Comparison of ENCODE assay signal across 1 cellular context in the genomic region with DNA sequence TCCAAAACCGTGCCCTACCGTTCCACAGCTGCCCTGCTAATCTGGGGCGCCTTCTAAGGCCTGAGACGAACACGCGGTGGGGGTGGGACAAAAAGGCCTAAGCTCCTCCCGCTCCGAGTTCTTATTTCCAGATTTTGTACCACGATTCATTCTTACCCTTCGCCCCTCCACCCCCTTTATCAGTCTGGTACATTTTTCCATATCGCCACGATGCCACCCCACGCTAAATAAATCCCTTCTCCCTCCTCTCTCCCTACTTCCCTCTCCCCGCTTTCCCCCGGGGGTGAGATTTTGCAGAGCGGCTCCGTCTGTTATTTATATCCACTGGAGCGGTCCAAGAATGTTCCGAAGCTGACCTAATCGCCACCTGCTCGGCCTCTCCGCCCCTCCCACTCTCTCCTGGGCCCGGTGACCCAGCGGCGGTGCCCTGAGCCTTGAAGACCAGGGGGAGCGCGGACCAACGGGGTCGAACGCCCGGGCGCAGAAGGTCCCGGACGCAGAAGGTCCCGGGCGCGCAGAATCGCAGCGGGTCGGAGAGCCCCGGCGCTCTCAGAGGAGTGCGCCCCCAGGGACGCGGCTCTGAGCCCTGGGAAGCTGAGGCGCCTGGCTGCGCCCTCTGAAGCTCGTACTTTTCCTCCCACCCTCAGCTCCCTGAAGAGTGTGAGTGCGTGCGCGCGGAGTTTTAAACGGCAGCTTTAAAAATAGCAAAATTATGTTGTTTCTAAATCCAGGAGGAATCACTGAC.
TF ChIP-seq lines count a peak whose summit lies in the region.

No MANE protein-coding gene starts in this region.

TF ChIP-seq in HepG2, 621 proteins besides CTCF, POLR2A, EP300 and RAD21 (continued from another document and continues in another):
- no peak for TF ChIP-seq AHDC1 (CRISPR knock-in tag; IDR thresholded peaks at IDR 0.05; ENCODE audit: borderline replicate concordance)
- no peak for TF ChIP-seq ZNF577 (CRISPR knock-in tag; IDR thresholded peaks at IDR 0.05; ENCODE audit: borderline replicate concordance, low read depth)
- no peak for TF ChIP-seq STAG1 (CRISPR knock-in tag; IDR thresholded peaks at IDR 0.05)
- TF ChIP-seq IRF2 (CRISPR knock-in tag; IDR thresholded peaks at IDR 0.05): no peak
- TF ChIP-seq ZNF800 (CRISPR knock-in tag; IDR thresholded peaks at IDR 0.05): peak; percentile 100
- 0 out of 2 replicates have a peak, but pooled peaks have one; percentile 68 for TF ChIP-seq ZNF589 (CRISPR knock-in tag; conservative IDR thresholded peaks at IDR 0.05)
- TF ChIP-seq ZNF326 (CRISPR knock-in tag; IDR thresholded peaks at IDR 0.05; ENCODE audit: borderline replicate concordance): 0 out of 2 replicates have a peak, but pooled peaks have one; percentile 85
- no peak for TF ChIP-seq CC2D1A (CRISPR knock-in tag; IDR thresholded peaks at IDR 0.05)
- no peak for TF ChIP-seq RBM22 (optimal IDR thresholded peaks at IDR 0.05; ENCODE audit: low read length)
- TF ChIP-seq TRIM24 (CRISPR knock-in tag; IDR thresholded peaks at IDR 0.05): no peak
- no peak for TF ChIP-seq TEAD2 (CRISPR knock-in tag; IDR thresholded peaks at IDR 0.05)
- TF ChIP-seq MAFG (CRISPR knock-in tag; IDR thresholded peaks at IDR 0.05): no peak
- TF ChIP-seq ZNF780A (CRISPR knock-in tag; IDR thresholded peaks at IDR 0.05): no peak
- no peak for TF ChIP-seq LRRFIP1 (CRISPR knock-in tag; conservative IDR thresholded peaks at IDR 0.05)
- no peak for TF ChIP-seq ONECUT2 (CRISPR knock-in tag; IDR thresholded peaks at IDR 0.05)
- TF ChIP-seq ZNF790 (CRISPR knock-in tag; IDR thresholded peaks at IDR 0.05; ENCODE audit: borderline replicate concordance): no peak
- TF ChIP-seq ZNF501 (CRISPR knock-in tag; IDR thresholded peaks at IDR 0.05): peak; percentile 14; the same call in 1 of the 2 replicates
- no peak for TF ChIP-seq ZNF10 (CRISPR knock-in tag; IDR thresholded peaks at IDR 0.05; ENCODE audit: borderline replicate concordance, low read depth)
- TF ChIP-seq MATR3 (CRISPR knock-in tag; IDR thresholded peaks at IDR 0.05): no peak
- no peak for TF ChIP-seq MEIS2 (CRISPR knock-in tag; IDR thresholded peaks at IDR 0.05)
- TF ChIP-seq, protein P1, sequence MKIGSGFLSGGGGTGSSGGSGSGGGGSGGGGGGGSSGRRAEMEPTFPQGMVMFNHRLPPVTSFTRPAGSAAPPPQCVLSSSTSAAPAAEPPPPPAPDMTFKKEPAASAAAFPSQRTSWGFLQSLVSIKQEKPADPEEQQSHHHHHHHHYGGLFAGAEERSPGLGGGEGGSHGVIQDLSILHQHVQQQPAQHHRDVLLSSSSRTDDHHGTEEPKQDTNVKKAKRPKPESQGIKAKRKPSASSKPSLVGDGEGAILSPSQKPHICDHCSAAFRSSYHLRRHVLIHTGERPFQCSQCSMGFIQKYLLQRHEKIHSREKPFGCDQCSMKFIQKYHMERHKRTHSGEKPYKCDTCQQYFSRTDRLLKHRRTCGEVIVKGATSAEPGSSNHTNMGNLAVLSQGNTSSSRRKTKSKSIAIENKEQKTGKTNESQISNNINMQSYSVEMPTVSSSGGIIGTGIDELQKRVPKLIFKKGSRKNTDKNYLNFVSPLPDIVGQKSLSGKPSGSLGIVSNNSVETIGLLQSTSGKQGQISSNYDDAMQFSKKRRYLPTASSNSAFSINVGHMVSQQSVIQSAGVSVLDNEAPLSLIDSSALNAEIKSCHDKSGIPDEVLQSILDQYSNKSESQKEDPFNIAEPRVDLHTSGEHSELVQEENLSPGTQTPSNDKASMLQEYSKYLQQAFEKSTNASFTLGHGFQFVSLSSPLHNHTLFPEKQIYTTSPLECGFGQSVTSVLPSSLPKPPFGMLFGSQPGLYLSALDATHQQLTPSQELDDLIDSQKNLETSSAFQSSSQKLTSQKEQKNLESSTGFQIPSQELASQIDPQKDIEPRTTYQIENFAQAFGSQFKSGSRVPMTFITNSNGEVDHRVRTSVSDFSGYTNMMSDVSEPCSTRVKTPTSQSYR (CRISPR knock-in tag; IDR thresholded peaks at IDR 0.05; ENCODE audit: borderline replicate concordance): no peak
- no peak for TF ChIP-seq GRHL1 (CRISPR knock-in tag; conservative IDR thresholded peaks at IDR 0.05)
- TF ChIP-seq ZNF605 (CRISPR knock-in tag; IDR thresholded peaks at IDR 0.05): peak; percentile 78; the same call in 1 of the 2 replicates
- no peak for TF ChIP-seq RBAK (CRISPR knock-in tag; IDR thresholded peaks at IDR 0.05)
- no peak for TF ChIP-seq ZNF570 (CRISPR knock-in tag; IDR thresholded peaks at IDR 0.05; ENCODE audit: borderline replicate concordance)
- TF ChIP-seq ZNF547 (CRISPR knock-in tag; IDR thresholded peaks at IDR 0.05): no peak
- no peak for TF ChIP-seq ZBTB3 (CRISPR knock-in tag; IDR thresholded peaks at IDR 0.05; ENCODE audit: borderline replicate concordance, low read depth)
- no peak for TF ChIP-seq ZNF460 (CRISPR knock-in tag; IDR thresholded peaks at IDR 0.05; ENCODE audit: borderline replicate concordance)
- TF ChIP-seq ZNF260 (CRISPR knock-in tag; IDR thresholded peaks at IDR 0.05; ENCODE audit: borderline replicate concordance, low read depth): no peak
- no peak for TF ChIP-seq ZNF263 (CRISPR knock-in tag; IDR thresholded peaks at IDR 0.05)
- TF ChIP-seq KDM2A (CRISPR knock-in tag; IDR thresholded peaks at IDR 0.05; ENCODE audit: borderline replicate concordance, low read depth): peak; percentile 71; the same call in 1 of the 2 replicates
- TF ChIP-seq TGIF2 (CRISPR knock-in tag; IDR thresholded peaks at IDR 0.05): no peak
- TF ChIP-seq ZNF644 (CRISPR knock-in tag; IDR thresholded peaks at IDR 0.05; ENCODE audit: low read depth): no peak
- 0 out of 2 replicates have a peak, but pooled peaks have one; percentile 59 for TF ChIP-seq ZFP36L1 (CRISPR knock-in tag; IDR thresholded peaks at IDR 0.05)
- TF ChIP-seq GFI1 (CRISPR knock-in tag; IDR thresholded peaks at IDR 0.05; ENCODE audit: borderline replicate concordance): no peak
- no peak for TF ChIP-seq TEAD3 (CRISPR knock-in tag; optimal IDR thresholded peaks at IDR 0.05; ENCODE audit: borderline replicate concordance)
- TF ChIP-seq ARNT2 (CRISPR knock-in tag; IDR thresholded peaks at IDR 0.05; ENCODE audit: low read depth): no peak
- TF ChIP-seq NCOA5 (CRISPR knock-in tag; IDR thresholded peaks at IDR 0.05): no peak
- TF ChIP-seq CHD2 (IDR thresholded peaks at IDR 0.05; ENCODE audit: low read depth, low read length): no peak
- no peak for TF ChIP-seq ZNF672 (CRISPR knock-in tag; IDR thresholded peaks at IDR 0.05)
- TF ChIP-seq, protein P2, sequence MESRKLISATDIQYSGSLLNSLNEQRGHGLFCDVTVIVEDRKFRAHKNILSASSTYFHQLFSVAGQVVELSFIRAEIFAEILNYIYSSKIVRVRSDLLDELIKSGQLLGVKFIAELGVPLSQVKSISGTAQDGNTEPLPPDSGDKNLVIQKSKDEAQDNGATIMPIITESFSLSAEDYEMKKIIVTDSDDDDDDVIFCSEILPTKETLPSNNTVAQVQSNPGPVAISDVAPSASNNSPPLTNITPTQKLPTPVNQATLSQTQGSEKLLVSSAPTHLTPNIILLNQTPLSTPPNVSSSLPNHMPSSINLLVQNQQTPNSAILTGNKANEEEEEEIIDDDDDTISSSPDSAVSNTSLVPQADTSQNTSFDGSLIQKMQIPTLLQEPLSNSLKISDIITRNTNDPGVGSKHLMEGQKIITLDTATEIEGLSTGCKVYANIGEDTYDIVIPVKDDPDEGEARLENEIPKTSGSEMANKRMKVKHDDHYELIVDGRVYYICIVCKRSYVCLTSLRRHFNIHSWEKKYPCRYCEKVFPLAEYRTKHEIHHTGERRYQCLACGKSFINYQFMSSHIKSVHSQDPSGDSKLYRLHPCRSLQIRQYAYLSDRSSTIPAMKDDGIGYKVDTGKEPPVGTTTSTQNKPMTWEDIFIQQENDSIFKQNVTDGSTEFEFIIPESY (CRISPR knock-in tag; IDR thresholded peaks at IDR 0.05): no peak
- no peak for TF ChIP-seq ZNF296 (CRISPR knock-in tag; conservative IDR thresholded peaks at IDR 0.05)
- no peak for TF ChIP-seq SOX6 (IDR thresholded peaks at IDR 0.05)
- TF ChIP-seq SOX6 (CRISPR knock-in tag; IDR thresholded peaks at IDR 0.05): no peak
